Comparison of ENCODE assay signal across 8 cellular contexts in the genomic region with DNA sequence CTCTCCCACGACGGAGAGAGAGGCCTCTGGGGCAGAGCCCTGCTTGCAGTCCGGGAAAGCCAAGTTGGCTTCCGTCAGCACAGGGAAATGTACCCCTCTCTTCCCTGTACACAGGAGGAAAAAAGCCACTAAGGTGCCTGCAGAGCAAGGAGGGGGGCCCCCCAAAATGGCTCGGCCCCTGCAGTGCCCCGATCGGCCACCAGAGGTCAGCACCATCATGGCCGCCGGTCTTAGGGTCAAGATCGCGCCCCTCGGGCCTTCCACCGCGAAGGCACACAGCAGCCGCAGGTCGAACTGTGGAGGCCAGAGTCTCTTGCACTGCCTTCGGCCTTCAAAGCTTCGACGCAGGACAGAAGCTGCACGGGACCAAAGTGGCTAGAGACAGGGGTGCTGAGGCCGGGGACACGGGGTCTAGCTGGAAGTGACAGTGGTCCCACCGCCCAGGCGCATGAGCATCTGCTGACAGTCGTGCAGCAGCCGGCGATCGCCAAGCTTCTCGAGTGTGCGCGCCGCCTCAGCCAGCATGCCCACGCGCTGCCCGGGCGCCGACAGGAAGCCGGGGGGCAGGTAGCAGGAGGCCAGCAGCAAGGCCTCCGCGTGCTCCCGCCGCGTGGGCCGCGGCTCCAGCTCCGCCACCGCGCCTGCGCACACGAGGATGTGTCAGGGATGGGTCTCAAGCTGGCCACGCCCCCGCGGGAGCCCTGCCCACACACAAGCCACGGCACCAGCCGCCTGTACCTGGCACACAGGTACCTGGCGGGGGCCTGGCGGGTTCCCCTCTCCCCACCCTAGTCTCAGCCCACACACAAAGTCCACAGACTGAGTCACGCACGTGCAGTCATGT. TPM values are rescaled to one million over a fixed set of nuclear protein-coding genes. Genes with fewer than 3 reads are reported as not detected.
DNase-seq lines count a peak whose midpoint lies in the region; ATAC-seq and TF ChIP-seq lines count a peak whose summit lies in the region.

No MANE protein-coding gene starts in this region.

- no peaks in the 10 kb centered on the region for H3K4me1 ChIP-seq in DOHH2 (ENCODE audit: control insufficient read depth, low read length)
- peaks cover 12 to 22% of the 10 kb centered on the region in 2 donors for H3K4me1 ChIP-seq in left lung

- H3K27ac ChIP-seq in DOHH2 (ENCODE audit: low read depth, low read length) (no peak overlapping the region), left lung (peak overlapping the region; percentile 23 to 33)

- no peaks in the 10 kb centered on the region for H3K9me2 ChIP-seq in DOHH2 (replicated peaks; ENCODE audit: control insufficient read depth, low read length)

- H4K20me1 ChIP-seq in DOHH2 (ENCODE audit: control insufficient read depth, insufficient read depth, low read depth, low read length) = no peaks in the 10 kb centered on the region

- H3K36me3 ChIP-seq in DOHH2 (ENCODE audit: control insufficient read depth, low read length) (peaks cover 67% of the 10 kb centered on the region), left lung (peaks cover 0 to 81% of the 10 kb centered on the region in 2 donors)

- H3K79me2 ChIP-seq in DOHH2 (ENCODE audit: control insufficient read depth, low read length) = no peaks in the 10 kb centered on the region

- no peak overlapping the region for H3K4me2 ChIP-seq in DOHH2 (ENCODE audit: low read length)

- peaks cover 9% of the 10 kb centered on the region for H3F3A ChIP-seq in DOHH2 (ENCODE audit: control insufficient read depth, insufficient read depth)

- ATAC-seq in left lung (peak; percentile 69), GM19324 (IDR thresholded peaks at IDR 0.05; ENCODE audit: low FRiP score, unreplicated experiment) (no peak), HG02938 (IDR thresholded peaks at IDR 0.05; ENCODE audit: unreplicated experiment) (no peak)

- H3K9me3 ChIP-seq in DOHH2 (ENCODE audit: control insufficient read depth, insufficient read depth, low read length) (no peaks in the 10 kb centered on the region), left lung (no peaks in the 10 kb centered on the region)

- TF ChIP-seq CTCF in DOHH2 (IDR thresholded peaks at IDR 0.05; ENCODE audit: low read depth, low read length, poor library complexity, severe bottlenecking) = peak; percentile 97
- TF ChIP-seq CTCF in left lung (IDR thresholded peaks at IDR 0.05) = peak; percentile 100

- H3K4me3 ChIP-seq in DOHH2 (ENCODE audit: low read length) (no peak overlapping the region), left lung (no peak overlapping the region)

- intact Hi-C loops in left lung (cut with DNase I) = loop anchor here (5.0 to 10.0 kb wide), 2 partner anchors 50 to 52 kb away; no protein-coding TSS in a partner anchor

- DNase-seq in HT1080 (ENCODE audit: low read depth) = peak; percentile 36
- peak; percentile 48 for DNase-seq in activated CD4-positive, alpha-beta T cell treated with anti-CD3 and anti-CD28 coated beads for 1 hour
- peak; percentile 85 for DNase-seq in cerebellar cortex (ENCODE audit: low spot score)
- DNase-seq in left lung = peak in 1 of 2 donors; percentile 91
- DNase-seq in stimulated activated CD4-positive, alpha-beta T cell treated with anti-CD3 and anti-CD28 coated beads, TNF-alpha, amount 100 ng/mL, for 1 hour (ENCODE audit: low read depth in 3 of 3, low spot score in 1 of 3) = peak; percentile 33 to 71 (median 39)

- H3K27me3 ChIP-seq in DOHH2 (ENCODE audit: control insufficient read depth, low read length) (no peaks in the 10 kb centered on the region), left lung (no peaks in the 10 kb centered on the region)

RNA-seq across cellular contexts. Expression of a gene that starts 24.4 kb away (rescaled TPM):
- 42.2 and 65.4 TPM in 2 replicates for total RNA-seq in HT1080 (2014; rRNA removed; shearing (Covaris generic))
- 28.6 and 29.9 TPM in 2 replicates for polyA plus RNA-seq in HT1080 (2015; cell fraction: cytosol; rRNA removed)
- polyA plus RNA-seq in HT1080 (2015; cell fraction: nucleus; rRNA removed) = 168 and 169 TPM in 2 replicates
- total RNA-seq in left lung = 100 to 1,000 TPM; 112 to 122 TPM
